In genomic region chr6:99603421-99604160, GRCh38 we compare ENCODE assay signal across 8 cellular contexts. TPM values are rescaled to one million over a fixed set of nuclear protein-coding genes. Genes with fewer than 3 reads are reported as not detected.
DNase-seq lines count a peak whose midpoint lies in the region; ATAC-seq lines count a peak whose summit lies in the region.

No MANE protein-coding gene starts in this region.

- ATAC-seq in HG03432 (IDR thresholded peaks at IDR 0.05; ENCODE audit: unreplicated experiment) (peak; percentile 49), GM21723 (IDR thresholded peaks at IDR 0.05; ENCODE audit: unreplicated experiment) (no peak)

- no peaks in the 10 kb centered on the region for H3K9me3 Mint-ChIP-seq in activated naive CD4-positive, alpha-beta T cell treated with anti-CD3 and anti-CD28 coated beads for 36 hours
- H3K9me3 Mint-ChIP-seq in activated naive CD8-positive, alpha-beta T cell (ENCODE audit: low read depth), result peaks cover 3% of the 10 kb centered on the region
- peaks cover 0 to 14% (median 0%) of the 10 kb centered on the region in 6 donors for H3K9me3 Mint-ChIP-seq in immature natural killer cell

- H3K36me3 Mint-ChIP-seq in activated naive CD4-positive, alpha-beta T cell treated with anti-CD3 and anti-CD28 coated beads for 36 hours (ENCODE audit: low read depth), result no peaks in the 10 kb centered on the region
- H3K36me3 Mint-ChIP-seq in activated naive CD8-positive, alpha-beta T cell, result no peaks in the 10 kb centered on the region
- H3K36me3 Mint-ChIP-seq in immature natural killer cell, result peaks cover 0 to 4% (median 0%) of the 10 kb centered on the region in 3 donors

- CTCF ChIA-PET in activated naive CD4-positive, alpha-beta T cell treated with anti-CD3 and anti-CD28 coated beads for 36 hours (lab: Charles Lee), result interaction anchor here (0.7 to 2.1 kb wide), 2 partner anchors 15 to 383 kb away, joined by 3 to 6 read pairs; no protein-coding TSS in a partner anchor

- peaks cover 64 to 86% (median 79%) of the 10 kb centered on the region in 5 donors for H3K27me3 ChIP-seq in subcutaneous abdominal adipose tissue (ENCODE audit: control insufficient read depth in 5 of 5, insufficient read depth in 4 of 5, low read length in 5 of 5)

- H3K27me3 Mint-ChIP-seq in activated naive CD4-positive, alpha-beta T cell treated with anti-CD3 and anti-CD28 coated beads for 36 hours (ENCODE audit: low read depth), result peaks cover 80% of the 10 kb centered on the region
- peaks cover 57% of the 10 kb centered on the region for H3K27me3 Mint-ChIP-seq in activated naive CD8-positive, alpha-beta T cell
- H3K27me3 Mint-ChIP-seq in immature natural killer cell (ENCODE audit: low read depth in 3 of 3), result peaks cover 38 to 62% (median 59%) of the 10 kb centered on the region in 3 donors

- H3K36me3 ChIP-seq in subcutaneous abdominal adipose tissue (ENCODE audit: control insufficient read depth in 5 of 5, insufficient read depth in 5 of 5, low read length in 5 of 5), result no peaks in the 10 kb centered on the region

- peaks cover 29% of the 10 kb centered on the region for H3K4me1 Mint-ChIP-seq in activated naive CD4-positive, alpha-beta T cell treated with anti-CD3 and anti-CD28 coated beads for 36 hours (ENCODE audit: low read depth)
- H3K4me1 Mint-ChIP-seq in activated naive CD8-positive, alpha-beta T cell (ENCODE audit: low read depth), result peaks cover 28% of the 10 kb centered on the region
- H3K4me1 Mint-ChIP-seq in immature natural killer cell, result peaks cover 31 to 50% of the 10 kb centered on the region in 2 donors

- no peak overlapping the region for H3K27ac Mint-ChIP-seq in activated naive CD4-positive, alpha-beta T cell treated with anti-CD3 and anti-CD28 coated beads for 36 hours
- H3K27ac Mint-ChIP-seq in activated naive CD8-positive, alpha-beta T cell, result no peak overlapping the region
- H3K27ac Mint-ChIP-seq in immature natural killer cell, result no peak overlapping the region

- intact Hi-C loops in activated naive CD4-positive, alpha-beta T cell treated with anti-CD3 and anti-CD28 coated beads for 36 hours (cut with micrococcal nuclease), result no loop called here

- peak overlapping the region; percentile 54 to 66 (median 55) for H3K4me3 ChIP-seq in subcutaneous abdominal adipose tissue (ENCODE audit: low read depth in 1 of 5, low read length in 5 of 5)

- H3K27ac ChIP-seq in subcutaneous abdominal adipose tissue (ENCODE audit: low read depth, low read length), result no peak overlapping the region

- H3K9ac ChIP-seq in subcutaneous abdominal adipose tissue (ENCODE audit: low read length in 5 of 5), result no peak overlapping the region

- H3K9me3 ChIP-seq in subcutaneous abdominal adipose tissue (ENCODE audit: control insufficient read depth in 5 of 5, low read length in 5 of 5), result no peaks in the 10 kb centered on the region

- peak; percentile 32 for DNase-seq in activated naive CD4-positive, alpha-beta T cell treated with anti-CD3 and anti-CD28 coated beads for 36 hours
- DNase-seq in activated naive CD4-positive, alpha-beta T cell treated with Interleukin-2 at 50 U/mL for 16 hours, result no peak
- DNase-seq in immature natural killer cell, result peak in 2 of 3 donors; percentile 16 to 22
- DNase-seq in putamen (ENCODE audit: low spot score), result no peak

- H3K4me1 ChIP-seq in subcutaneous abdominal adipose tissue (ENCODE audit: control insufficient read depth in 5 of 5, insufficient read depth in 5 of 5, low read length in 5 of 5), result peaks cover 0 to 46% (median 36%) of the 10 kb centered on the region in 5 donors

- H3K4me3 Mint-ChIP-seq in activated naive CD4-positive, alpha-beta T cell treated with anti-CD3 and anti-CD28 coated beads for 36 hours, result peak overlapping the region; percentile 26
- peak overlapping the region; percentile 70 for H3K4me3 Mint-ChIP-seq in activated naive CD8-positive, alpha-beta T cell
- H3K4me3 Mint-ChIP-seq in immature natural killer cell, result peak overlapping the region; percentile 62 to 82 (median 76)

RNA-seq across cellular contexts. Expression of gene PRDM13, which starts 3.0 kb away (rescaled TPM):
- total RNA-seq in activated naive CD4-positive, alpha-beta T cell treated with anti-CD3 and anti-CD28 coated beads for 36 hours, result not detected
- not detected for polyA plus RNA-seq in immature natural killer cell

RNA-seq across cellular contexts. Expression of gene CCNC, which starts 35.1 kb away (rescaled TPM):
- total RNA-seq in activated naive CD4-positive, alpha-beta T cell treated with anti-CD3 and anti-CD28 coated beads for 36 hours, result 10 to 100 TPM; 51.6 to 51.8 TPM
- 10 to 100 TPM; 29.9 to 42.4 (median 34.0) TPM for polyA plus RNA-seq in immature natural killer cell

Comparison
In these comparisons a context has a peak if more than half of its experiments do, and no peak if none do; other contexts are left out.
1. DNase-seq: peak in activated naive CD4-positive, alpha-beta T cell treated with anti-CD3 and anti-CD28 coated beads for 36 hours (single experiment) and immature natural killer cell (2 of 3); none in activated naive CD4-positive, alpha-beta T cell treated with Interleukin-2 at 50 U/mL for 16 hours (single experiment) and putamen (single experiment).
2. H3K4me3 Mint-ChIP-seq: peak in every context shown above with its lines; median percentile 76 in immature natural killer cell; 70 in activated naive CD8-positive, alpha-beta T cell; 26 in activated naive CD4-positive, alpha-beta T cell treated with anti-CD3 and anti-CD28 coated beads for 36 hours.